ENCODE assay signal across 2 cellular contexts in the genomic region with DNA sequence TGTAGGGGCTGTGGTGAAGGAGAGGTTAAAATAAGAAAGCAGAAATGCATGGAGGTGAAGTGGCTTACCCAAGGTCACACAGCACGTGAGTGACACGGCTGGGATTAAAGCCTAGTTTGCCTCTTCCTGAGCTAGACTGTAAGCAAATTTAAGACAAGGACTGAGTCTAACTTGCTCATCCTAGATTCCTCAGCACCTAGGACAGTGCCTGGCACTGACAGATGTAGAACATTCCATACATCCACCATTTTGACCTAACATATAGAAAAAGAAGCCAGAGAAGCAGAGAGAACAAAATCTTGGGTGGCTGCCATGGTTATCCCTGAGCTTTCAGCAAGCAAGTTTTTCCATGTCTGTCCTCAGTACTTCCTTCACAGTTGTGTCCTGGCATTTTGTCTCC.
TF ChIP-seq lines count a peak whose summit lies in the region.

No MANE protein-coding gene starts in this region.

TF ChIP-seq in HepG2, 621 proteins besides CTCF, POLR2A, EP300 and RAD21 (continued from another document):
- TF ChIP-seq, protein P1, sequence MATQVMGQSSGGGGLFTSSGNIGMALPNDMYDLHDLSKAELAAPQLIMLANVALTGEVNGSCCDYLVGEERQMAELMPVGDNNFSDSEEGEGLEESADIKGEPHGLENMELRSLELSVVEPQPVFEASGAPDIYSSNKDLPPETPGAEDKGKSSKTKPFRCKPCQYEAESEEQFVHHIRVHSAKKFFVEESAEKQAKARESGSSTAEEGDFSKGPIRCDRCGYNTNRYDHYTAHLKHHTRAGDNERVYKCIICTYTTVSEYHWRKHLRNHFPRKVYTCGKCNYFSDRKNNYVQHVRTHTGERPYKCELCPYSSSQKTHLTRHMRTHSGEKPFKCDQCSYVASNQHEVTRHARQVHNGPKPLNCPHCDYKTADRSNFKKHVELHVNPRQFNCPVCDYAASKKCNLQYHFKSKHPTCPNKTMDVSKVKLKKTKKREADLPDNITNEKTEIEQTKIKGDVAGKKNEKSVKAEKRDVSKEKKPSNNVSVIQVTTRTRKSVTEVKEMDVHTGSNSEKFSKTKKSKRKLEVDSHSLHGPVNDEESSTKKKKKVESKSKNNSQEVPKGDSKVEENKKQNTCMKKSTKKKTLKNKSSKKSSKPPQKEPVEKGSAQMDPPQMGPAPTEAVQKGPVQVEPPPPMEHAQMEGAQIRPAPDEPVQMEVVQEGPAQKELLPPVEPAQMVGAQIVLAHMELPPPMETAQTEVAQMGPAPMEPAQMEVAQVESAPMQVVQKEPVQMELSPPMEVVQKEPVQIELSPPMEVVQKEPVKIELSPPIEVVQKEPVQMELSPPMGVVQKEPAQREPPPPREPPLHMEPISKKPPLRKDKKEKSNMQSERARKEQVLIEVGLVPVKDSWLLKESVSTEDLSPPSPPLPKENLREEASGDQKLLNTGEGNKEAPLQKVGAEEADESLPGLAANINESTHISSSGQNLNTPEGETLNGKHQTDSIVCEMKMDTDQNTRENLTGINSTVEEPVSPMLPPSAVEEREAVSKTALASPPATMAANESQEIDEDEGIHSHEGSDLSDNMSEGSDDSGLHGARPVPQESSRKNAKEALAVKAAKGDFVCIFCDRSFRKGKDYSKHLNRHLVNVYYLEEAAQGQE (IDR thresholded peaks at IDR 0.05; ENCODE audit: borderline replicate concordance in 1 of 2, low read depth in 1 of 2, low read length in 2 of 2) = peak; percentile 21 to 88
- TF ChIP-seq, protein P2, sequence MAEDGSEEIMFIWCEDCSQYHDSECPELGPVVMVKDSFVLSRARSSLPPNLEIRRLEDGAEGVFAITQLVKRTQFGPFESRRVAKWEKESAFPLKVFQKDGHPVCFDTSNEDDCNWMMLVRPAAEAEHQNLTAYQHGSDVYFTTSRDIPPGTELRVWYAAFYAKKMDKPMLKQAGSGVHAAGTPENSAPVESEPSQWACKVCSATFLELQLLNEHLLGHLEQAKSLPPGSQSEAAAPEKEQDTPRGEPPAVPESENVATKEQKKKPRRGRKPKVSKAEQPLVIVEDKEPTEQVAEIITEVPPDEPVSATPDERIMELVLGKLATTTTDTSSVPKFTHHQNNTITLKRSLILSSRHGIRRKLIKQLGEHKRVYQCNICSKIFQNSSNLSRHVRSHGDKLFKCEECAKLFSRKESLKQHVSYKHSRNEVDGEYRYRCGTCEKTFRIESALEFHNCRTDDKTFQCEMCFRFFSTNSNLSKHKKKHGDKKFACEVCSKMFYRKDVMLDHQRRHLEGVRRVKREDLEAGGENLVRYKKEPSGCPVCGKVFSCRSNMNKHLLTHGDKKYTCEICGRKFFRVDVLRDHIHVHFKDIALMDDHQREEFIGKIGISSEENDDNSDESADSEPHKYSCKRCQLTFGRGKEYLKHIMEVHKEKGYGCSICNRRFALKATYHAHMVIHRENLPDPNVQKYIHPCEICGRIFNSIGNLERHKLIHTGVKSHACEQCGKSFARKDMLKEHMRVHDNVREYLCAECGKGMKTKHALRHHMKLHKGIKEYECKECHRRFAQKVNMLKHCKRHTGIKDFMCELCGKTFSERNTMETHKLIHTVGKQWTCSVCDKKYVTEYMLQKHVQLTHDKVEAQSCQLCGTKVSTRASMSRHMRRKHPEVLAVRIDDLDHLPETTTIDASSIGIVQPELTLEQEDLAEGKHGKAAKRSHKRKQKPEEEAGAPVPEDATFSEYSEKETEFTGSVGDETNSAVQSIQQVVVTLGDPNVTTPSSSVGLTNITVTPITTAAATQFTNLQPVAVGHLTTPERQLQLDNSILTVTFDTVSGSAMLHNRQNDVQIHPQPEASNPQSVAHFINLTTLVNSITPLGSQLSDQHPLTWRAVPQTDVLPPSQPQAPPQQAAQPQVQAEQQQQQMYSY (CRISPR knock-in tag; IDR thresholded peaks at IDR 0.05) = no peak

TF ChIP-seq in WTC11, 78 proteins besides CTCF, POLR2A, EP300 and RAD21 (continued from another document):
- TF ChIP-seq, protein P3, sequence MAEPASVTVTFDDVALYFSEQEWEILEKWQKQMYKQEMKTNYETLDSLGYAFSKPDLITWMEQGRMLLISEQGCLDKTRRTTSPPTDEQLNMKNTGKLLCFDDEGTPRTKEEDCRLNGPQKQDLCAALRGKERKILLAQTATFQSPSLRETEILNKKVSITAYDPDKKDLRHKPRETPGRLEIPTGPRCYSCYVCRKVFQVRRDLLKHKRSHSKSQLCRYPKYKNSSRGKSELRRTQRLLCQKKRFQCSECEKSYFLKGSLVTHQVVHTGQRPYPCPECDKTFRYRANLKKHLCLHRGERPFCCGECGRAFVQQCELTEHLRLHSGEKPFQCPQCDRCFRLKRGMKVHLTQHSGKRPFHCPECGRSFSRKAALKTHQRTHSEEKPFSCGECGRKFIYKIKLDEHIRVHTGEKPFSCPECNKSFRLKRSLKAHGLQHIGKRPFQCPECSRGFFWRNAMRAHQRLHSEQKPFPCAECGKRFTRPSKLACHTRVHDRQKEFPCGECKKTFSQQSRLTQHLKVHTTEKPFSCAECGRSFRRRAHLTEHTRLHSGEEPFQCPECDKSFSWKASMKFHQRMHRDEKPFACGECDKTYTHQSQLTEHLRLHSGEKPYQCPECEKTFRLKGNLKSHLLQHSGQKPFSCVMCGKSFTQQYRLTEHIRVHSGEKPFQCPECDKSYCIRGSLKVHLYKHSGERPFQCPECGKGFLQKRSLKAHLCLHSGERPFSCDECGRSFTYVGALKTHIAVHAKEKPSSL (CRISPR knock-in tag; conservative IDR thresholded peaks at IDR 0.05) = no peak
- no peak for TF ChIP-seq ZNF671 (CRISPR knock-in tag; IDR thresholded peaks at IDR 0.05)
- TF ChIP-seq KAT7 (CRISPR knock-in tag; IDR thresholded peaks at IDR 0.05; ENCODE audit: borderline replicate concordance) = no peak
- TF ChIP-seq, protein P4, sequence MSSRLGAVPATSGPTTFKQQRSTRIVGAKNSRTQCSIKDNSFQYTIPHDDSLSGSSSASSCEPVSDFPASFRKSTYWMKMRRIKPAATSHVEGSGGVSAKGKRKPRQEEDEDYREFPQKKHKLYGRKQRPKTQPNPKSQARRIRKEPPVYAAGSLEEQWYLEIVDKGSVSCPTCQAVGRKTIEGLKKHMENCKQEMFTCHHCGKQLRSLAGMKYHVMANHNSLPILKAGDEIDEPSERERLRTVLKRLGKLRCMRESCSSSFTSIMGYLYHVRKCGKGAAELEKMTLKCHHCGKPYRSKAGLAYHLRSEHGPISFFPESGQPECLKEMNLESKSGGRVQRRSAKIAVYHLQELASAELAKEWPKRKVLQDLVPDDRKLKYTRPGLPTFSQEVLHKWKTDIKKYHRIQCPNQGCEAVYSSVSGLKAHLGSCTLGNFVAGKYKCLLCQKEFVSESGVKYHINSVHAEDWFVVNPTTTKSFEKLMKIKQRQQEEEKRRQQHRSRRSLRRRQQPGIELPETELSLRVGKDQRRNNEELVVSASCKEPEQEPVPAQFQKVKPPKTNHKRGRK (CRISPR knock-in tag; IDR thresholded peaks at IDR 0.05; ENCODE audit: borderline replicate concordance) = no peak
- TF ChIP-seq, protein P5, sequence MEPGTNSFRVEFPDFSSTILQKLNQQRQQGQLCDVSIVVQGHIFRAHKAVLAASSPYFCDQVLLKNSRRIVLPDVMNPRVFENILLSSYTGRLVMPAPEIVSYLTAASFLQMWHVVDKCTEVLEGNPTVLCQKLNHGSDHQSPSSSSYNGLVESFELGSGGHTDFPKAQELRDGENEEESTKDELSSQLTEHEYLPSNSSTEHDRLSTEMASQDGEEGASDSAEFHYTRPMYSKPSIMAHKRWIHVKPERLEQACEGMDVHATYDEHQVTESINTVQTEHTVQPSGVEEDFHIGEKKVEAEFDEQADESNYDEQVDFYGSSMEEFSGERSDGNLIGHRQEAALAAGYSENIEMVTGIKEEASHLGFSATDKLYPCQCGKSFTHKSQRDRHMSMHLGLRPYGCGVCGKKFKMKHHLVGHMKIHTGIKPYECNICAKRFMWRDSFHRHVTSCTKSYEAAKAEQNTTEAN (CRISPR knock-in tag; IDR thresholded peaks at IDR 0.05) = no peak
- TF ChIP-seq CREB1 (CRISPR knock-in tag; IDR thresholded peaks at IDR 0.05) = no peak
- TF ChIP-seq, protein P6, sequence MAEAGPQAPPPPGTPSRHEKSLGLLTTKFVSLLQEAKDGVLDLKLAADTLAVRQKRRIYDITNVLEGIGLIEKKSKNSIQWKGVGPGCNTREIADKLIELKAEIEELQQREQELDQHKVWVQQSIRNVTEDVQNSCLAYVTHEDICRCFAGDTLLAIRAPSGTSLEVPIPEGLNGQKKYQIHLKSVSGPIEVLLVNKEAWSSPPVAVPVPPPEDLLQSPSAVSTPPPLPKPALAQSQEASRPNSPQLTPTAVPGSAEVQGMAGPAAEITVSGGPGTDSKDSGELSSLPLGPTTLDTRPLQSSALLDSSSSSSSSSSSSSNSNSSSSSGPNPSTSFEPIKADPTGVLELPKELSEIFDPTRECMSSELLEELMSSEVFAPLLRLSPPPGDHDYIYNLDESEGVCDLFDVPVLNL (CRISPR knock-in tag; IDR thresholded peaks at IDR 0.05; ENCODE audit: borderline replicate concordance, low read depth) = no peak
- no peak for TF ChIP-seq ETV6 (CRISPR knock-in tag; IDR thresholded peaks at IDR 0.05)
- TF ChIP-seq MXD4 (CRISPR knock-in tag; IDR thresholded peaks at IDR 0.05; ENCODE audit: borderline replicate concordance) = no peak
- TF ChIP-seq ZNF317 (CRISPR knock-in tag; IDR thresholded peaks at IDR 0.05; ENCODE audit: borderline replicate concordance, low read depth) = no peak
- TF ChIP-seq NR3C1 (CRISPR knock-in tag; conservative IDR thresholded peaks at IDR 0.05; ENCODE audit: low read depth) = no peak
- no peak for TF ChIP-seq ZNF396 (CRISPR knock-in tag; IDR thresholded peaks at IDR 0.05; ENCODE audit: borderline replicate concordance)
- TF ChIP-seq GRHL2 (CRISPR knock-in tag; IDR thresholded peaks at IDR 0.05; ENCODE audit: insufficient replicate concordance, severe bottlenecking) = no peak
- no peak for TF ChIP-seq TEAD4 (CRISPR knock-in tag; IDR thresholded peaks at IDR 0.05)
- no peak for TF ChIP-seq ZNF232 (CRISPR knock-in tag; IDR thresholded peaks at IDR 0.05)
- TF ChIP-seq GABPB1 (CRISPR knock-in tag; IDR thresholded peaks at IDR 0.05) = no peak
- no peak for TF ChIP-seq ZNF416 (CRISPR knock-in tag; IDR thresholded peaks at IDR 0.05)
